9 cellular contexts compared by ENCODE assay signal in genomic region chr17:30950669-30951399, GRCh38. TPM values are rescaled to one million over a fixed set of nuclear protein-coding genes. Genes with fewer than 3 reads are reported as not detected.
DNase-seq lines count a peak whose midpoint lies in the region; ATAC-seq and TF ChIP-seq lines count a peak whose summit lies in the region.
"Had no signal": no experiment of that assay in that cellular context is flagged by ENCODE, and none has a peak within 500 bp of the region (broad histone marks: within the 10 kb centered on the region; RNA-seq: fewer than 3 reads in every experiment).

No MANE protein-coding gene starts in this region.

- no peaks in the 10 kb centered on the region for H3K36me3 ChIP-seq in mucosa of rectum (ENCODE audit: control insufficient read depth in 2 of 2, insufficient read depth in 2 of 2, low read length in 2 of 2)

- H3K9me3 ChIP-seq in mucosa of rectum (ENCODE audit: control insufficient read depth in 2 of 2, low read length in 2 of 2): no peaks in the 10 kb centered on the region

- H3K9ac ChIP-seq in mucosa of rectum (ENCODE audit: low read depth in 1 of 2, low read length in 2 of 2): peak overlapping the region in 1 of 2 donors; percentile 42

- peak overlapping the region; percentile 74 to 77 for H3K27ac ChIP-seq in mucosa of rectum (ENCODE audit: low read depth in 2 of 2, low read length in 2 of 2)

- no peaks in the 10 kb centered on the region for H3K27me3 ChIP-seq in mucosa of rectum (ENCODE audit: control insufficient read depth in 2 of 2, insufficient read depth in 2 of 2, low read length in 2 of 2)

- peaks cover 0 to 5% (median 2%) of the 10 kb centered on the region in 3 donors for H3K27me3 Mint-ChIP-seq in CD14-positive monocyte (ENCODE audit: low read depth in 3 of 3)
- H3K27me3 Mint-ChIP-seq: stimulated activated naive CD8-positive, alpha-beta T cell treated with anti-CD3 and anti-CD28 coated beads, Interleukin-15, Interleukin-2, amounts not matched to agents 100 ng/mL and 50 ng/mL, for 24 hours had no signal

- ATAC-seq in GM18868 (IDR thresholded peaks at IDR 0.05; ENCODE audit: unreplicated experiment) (no peak), GM21423 (IDR thresholded peaks at IDR 0.05; ENCODE audit: unreplicated experiment) (no peak)

- peaks cover 64% of the 10 kb centered on the region for H3K4me1 Mint-ChIP-seq in CD14-positive monocyte

- intact Hi-C loops in CD14-positive monocyte (cut with micrococcal nuclease): loop anchor here in 1 of 2 donors (5.0 to 10.0 kb wide), 3 partner anchors 101 to 541 kb away; partner anchors contain the start of gene EVI2B

- TF ChIP-seq CTCF in CD14-positive monocyte (IDR thresholded peaks at IDR 0.05) (no peak), choroid plexus epithelial cell (conservative IDR thresholded peaks at IDR 0.05; ENCODE audit: low read depth, low read length) (no peak)

- H3K36me3 Mint-ChIP-seq in CD14-positive monocyte: peaks cover 48 to 67% of the 10 kb centered on the region in 2 donors

- peaks cover 15 to 17% of the 10 kb centered on the region in 2 donors for H3K4me1 ChIP-seq in mucosa of rectum (ENCODE audit: control insufficient read depth in 2 of 2, insufficient read depth in 2 of 2, low read length in 2 of 2)

- peak overlapping the region; percentile 80 to 99 (median 90) for H3K27ac Mint-ChIP-seq in CD14-positive monocyte
- H3K27ac Mint-ChIP-seq: stimulated activated naive CD8-positive, alpha-beta T cell treated with anti-CD3 and anti-CD28 coated beads, Interleukin-15, Interleukin-2, amounts not matched to agents 100 ng/mL and 50 ng/mL, for 24 hours had no signal

- DNase-seq in CD14-positive monocyte (ENCODE audit: low spot score) (peak; percentile 92), NCI-H1930 (lab: John Stamatoyannopoulos, UW) (peak; percentile 29 to 78), choroid plexus epithelial cell (ENCODE audit: low read depth) (peak; percentile 96), retina (no peak)
- no peak for DNase-seq in activated effector memory CD4-positive, alpha-beta T cell treated with anti-CD3 and anti-CD28 coated beads, Interleukin-2, amount 50 U/mL, for 16 hours

- H3K9me3 Mint-ChIP-seq in CD14-positive monocyte: peaks cover 0 to 3% (median 0%) of the 10 kb centered on the region in 7 donors
- H3K9me3 Mint-ChIP-seq: stimulated activated naive CD8-positive, alpha-beta T cell treated with anti-CD3 and anti-CD28 coated beads, Interleukin-15, Interleukin-2, amounts not matched to agents 100 ng/mL and 50 ng/mL, for 24 hours had no signal

- H3K4me3 ChIP-seq in choroid plexus epithelial cell (ENCODE audit: low read depth, low read length): no peak overlapping the region
- peak overlapping the region; percentile 6 to 26 for H3K4me3 ChIP-seq in mucosa of rectum (ENCODE audit: low read length in 2 of 2)

- H3K4me3 Mint-ChIP-seq in CD14-positive monocyte: peak overlapping the region in 1 of 2 donors; percentile 48
- H3K4me3 Mint-ChIP-seq: stimulated activated naive CD8-positive, alpha-beta T cell treated with anti-CD3 and anti-CD28 coated beads, Interleukin-15, Interleukin-2, amounts not matched to agents 100 ng/mL and 50 ng/mL, for 24 hours had no signal

RNA-seq across cellular contexts. Expression of gene RNF135, which starts 20.0 kb away (rescaled TPM):
- polyA plus RNA-seq in CD14-positive monocyte: 10 to 100 TPM; 51.4 to 66.6 TPM

RNA-seq across cellular contexts. Expression of gene ADAP2, which starts 29.1 kb away (rescaled TPM):
- 10 to 100 TPM; 36.1 to 39.8 TPM for polyA plus RNA-seq in CD14-positive monocyte

RNA-seq across cellular contexts. Expression of gene TEFM, which starts 44.8 kb away (rescaled TPM):
- 10 to 100 TPM in 1 of 2 donors, 1 to 10 TPM in 1; 6.5 to 14.6 TPM for polyA plus RNA-seq in CD14-positive monocyte

Comparison
In these comparisons a context has a peak if more than half of its experiments do, and no peak if none do; other contexts are left out.
1. DNase-seq: peak in CD14-positive monocyte (single experiment), NCI-H1930 (2 of 2) and choroid plexus epithelial cell (single experiment); none in activated effector memory CD4-positive, alpha-beta T cell treated with anti-CD3 and anti-CD28 coated beads, Interleukin-2, amount 50 U/mL, for 16 hours (single experiment) and retina (single experiment).